23 cellular contexts compared by ENCODE assay signal in the genomic region with DNA sequence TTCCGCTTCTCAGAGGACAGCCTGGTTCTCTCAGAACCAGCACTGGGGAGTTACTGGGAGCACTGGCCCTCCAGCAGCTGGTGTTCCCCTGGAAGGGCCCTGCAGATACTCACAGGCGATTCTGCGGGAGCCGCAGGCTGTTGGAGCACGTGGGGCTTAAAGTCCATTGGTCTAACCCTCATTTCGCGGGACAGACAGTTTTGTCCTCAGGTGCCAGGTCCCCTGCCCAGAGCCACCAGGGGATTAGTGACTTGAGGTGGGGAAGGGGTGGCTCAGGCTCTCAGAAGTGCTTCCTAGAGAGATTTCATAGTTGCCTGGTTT. TPM values are rescaled to one million over a fixed set of nuclear protein-coding genes. Genes with fewer than 3 reads are reported as not detected.
DNase-seq lines count a peak whose midpoint lies in the region; ATAC-seq, FAIRE-seq and TF ChIP-seq lines count a peak whose summit lies in the region.
"Had no signal": no experiment of that assay in that cellular context is flagged by ENCODE, and none has a peak within 500 bp of the region (broad histone marks: within the 10 kb centered on the region; RNA-seq: fewer than 3 reads in every experiment).

No MANE protein-coding gene starts in this region.

- WGBS in small intestine, 3 donors = 2 to 35% (median 15%) methylated on average over 7 of the region's 7 CpGs

- H3K27ac ChIP-seq in right atrium auricular region (no peak overlapping the region), small intestine (ENCODE audit: low read depth in 1 of 2, low read length in 1 of 2) (no peak overlapping the region)

- H3K27me3 Mint-ChIP-seq in T-helper 17 cell = peaks cover 13% of the 10 kb centered on the region

- no peak overlapping the region for H3K4me3 ChIP-seq in right atrium auricular region
- no peak overlapping the region for H3K4me3 ChIP-seq in small intestine (ENCODE audit: low read depth in 1 of 2, low read length in 2 of 2)
- H3K4me3 ChIP-seq: MG63 had no signal

- TF ChIP-seq POLR2A in erythroblast (IDR thresholded peaks at IDR 0.05; ENCODE audit: low read length) = no peak

- H3K27me3 ChIP-seq in right atrium auricular region = peaks cover 0 to 7% of the 10 kb centered on the region in 2 donors
- H3K27me3 ChIP-seq in small intestine (ENCODE audit: control insufficient read depth in 2 of 2, insufficient read depth in 2 of 2, low read length in 2 of 2) = peaks cover 0 to 4% of the 10 kb centered on the region in 2 donors
- H3K27me3 ChIP-seq: MG63 had no signal

- DNase-seq in Right ventricle myocardium inferior (ENCODE audit: missing footprints) (peak; percentile 54), right atrium auricular region (ENCODE audit: low spot score) (no peak), SW480 (ENCODE audit: low spot score) (peak; percentile 16), erythroblast (lab: John Stamatoyannopoulos, UW) (peak; percentile 45 to 52), small intestine (peak; percentile 16), NCI-H510A (lab: John Stamatoyannopoulos, UW) (no peak), RPMI8226 (no peak), T-helper 17 cell (no peak)
- DNase-seq: GOT3; MG63; NCI-H1417; NCI-H187; NCI-H510A treated with DMSO at 0.1 percent for 48 hours; NCI-H748 treated with DMSO at 0.1 percent for 48 hours; NK-92 treated with Interleukin-12 subunit alpha and Interleukin-12 subunit beta, amount 100 ng/mL, for 24 hours; SHP77 had no signal

- H3K36me3 ChIP-seq in right atrium auricular region (no peaks in the 10 kb centered on the region), small intestine (ENCODE audit: control insufficient read depth in 2 of 2, insufficient read depth in 2 of 2, low read length in 2 of 2) (no peaks in the 10 kb centered on the region)
- H3K36me3 ChIP-seq: MG63 had no signal

- H3K4me1 Mint-ChIP-seq in T-helper 17 cell = peaks cover 14% of the 10 kb centered on the region
- H3K4me1 Mint-ChIP-seq: B cell, CD14-positive monocyte had no signal

- intact Hi-C loops in Right ventricle myocardium inferior (cut with DNase I) = no loop called here

- peaks cover 4% of the 10 kb centered on the region for H3K36me3 Mint-ChIP-seq in T-helper 17 cell (ENCODE audit: low read depth)
- H3K36me3 Mint-ChIP-seq: CD14-positive monocyte had no signal

- TF ChIP-seq CTCF in right atrium auricular region (IDR thresholded peaks at IDR 0.05) = no peak

- no peak overlapping the region for H3K27ac Mint-ChIP-seq in T-helper 17 cell
- H3K27ac Mint-ChIP-seq: B cell, CD14-positive monocyte had no signal

- no peak overlapping the region for H3K4me3 Mint-ChIP-seq in T-helper 17 cell
- H3K4me3 Mint-ChIP-seq: B cell, CD14-positive monocyte had no signal

- FAIRE-seq in small intestine (lab: Jason Lieb, UNC) = no peak
- FAIRE-seq: A204.1, GM12891, RCC 7860 had no signal

- H3K4me1 ChIP-seq in right atrium auricular region = no peaks in the 10 kb centered on the region
- no peaks in the 10 kb centered on the region for H3K4me1 ChIP-seq in small intestine (ENCODE audit: control insufficient read depth in 2 of 2, insufficient read depth in 1 of 2, low read depth in 1 of 2, low read length in 1 of 2)

- H3K9me3 ChIP-seq in right atrium auricular region (no peaks in the 10 kb centered on the region), small intestine (ENCODE audit: control insufficient read depth, low read depth) (no peaks in the 10 kb centered on the region), T-helper 17 cell (ENCODE audit: control insufficient read depth, low read length, poor library complexity, severe bottlenecking) (no peaks in the 10 kb centered on the region)
- H3K9me3 ChIP-seq: MG63 had no signal

- no peak for ATAC-seq in Right ventricle myocardium inferior
- ATAC-seq in T-helper 17 cell = no peak
- ATAC-seq: HCT116 had no signal

RNA-seq across cellular contexts. Expression of a gene that starts 53.9 kb away (rescaled TPM):
- total RNA-seq in Right ventricle myocardium inferior = not detected
- under 1 TPM in 1 of 2 donors, not detected in 1; 0.08 TPM for total RNA-seq in right atrium auricular region
- polyA plus RNA-seq in small intestine = under 1 TPM in 2 of 3 donors, not detected in 1; under 0.01 to 0.18 TPM
- total RNA-seq in T-helper 17 cell = 10 to 100 TPM; 20.3 to 27.9 TPM
- total RNA-seq: LHCN-M2 had no signal
- polyA plus RNA-seq: CD14-positive monocyte had no signal

Comparison
In these comparisons a context has a peak if more than half of its experiments do, and no peak if none do; other contexts are left out.
1. DNase-seq: peak in Right ventricle myocardium inferior (single experiment), SW480 (single experiment), erythroblast (2 of 2) and small intestine (single experiment); none in right atrium auricular region (single experiment), NCI-H510A (single experiment), RPMI8226 (single experiment) and T-helper 17 cell (0 of 3).
2. RNA of a gene that starts 53.9 kb away (total RNA-seq): 20.3 to 27.9 TPM in T-helper 17 cell; 0.08 TPM in right atrium auricular region and not detected in Right ventricle myocardium inferior (single experiment); every median in the first group is over 10 times any median in the second.